ENCODE assay signal across 19 cellular contexts in genomic region chr17:82674656-82675475, GRCh38. TPM values are rescaled to one million over a fixed set of nuclear protein-coding genes. Genes with fewer than 3 reads are reported as not detected.
DNase-seq lines count a peak whose midpoint lies in the region; ATAC-seq and TF ChIP-seq lines count a peak whose summit lies in the region.
"Had no signal": no experiment of that assay in that cellular context is flagged by ENCODE, and none has a peak within 500 bp of the region (broad histone marks: within the 10 kb centered on the region; RNA-seq: fewer than 3 reads in every experiment).

No MANE protein-coding gene starts in this region.

- TF ChIP-seq CTCF in gastroesophageal sphincter (IDR thresholded peaks at IDR 0.05) = no peak

- no peak for TF ChIP-seq POLR2A in gastroesophageal sphincter (IDR thresholded peaks at IDR 0.05)

- H3K27me3 ChIP-seq in gastroesophageal sphincter = no peaks in the 10 kb centered on the region
- H3K27me3 ChIP-seq: ascending aorta, esophagus muscularis mucosa, SJCRH30, vagina had no signal

- ATAC-seq in gastroesophageal sphincter (peak; percentile 19), GM21825 (IDR thresholded peaks at IDR 0.05; ENCODE audit: unreplicated experiment) (no peak)
- ATAC-seq: natural killer cell; stimulated activated naive CD8-positive, alpha-beta T cell treated with anti-CD3 and anti-CD28 coated beads, Interleukin-15, amount 100 ng/mL, for 72 hours had no signal

- no peak overlapping the region for H3K27ac ChIP-seq in gastroesophageal sphincter
- H3K27ac ChIP-seq: ascending aorta, esophagus muscularis mucosa, SJCRH30, vagina had no signal

- no peak for TF ChIP-seq EP300 in gastroesophageal sphincter (IDR thresholded peaks at IDR 0.05)

- H3K36me3 ChIP-seq in gastroesophageal sphincter = no peaks in the 10 kb centered on the region
- H3K36me3 ChIP-seq: ascending aorta, esophagus muscularis mucosa, SJCRH30, vagina had no signal

- in situ Hi-C loops in SK-MEL-5 (cut with HindIII; ENCODE audit: low pct_unique_long_range_greater_than_20kb, low sequenced_read_pairs) = no loop called here

- WGBS in gastroesophageal sphincter (ENCODE audit: low coverage in 1 of 2), 2 donors = 75 to 78% methylated on average over 9 to 13 of the region's 20 CpGs

- peak; percentile 81 for DNase-seq in Ammon's horn (ENCODE audit: low spot score)
- peak; percentile 28 for DNase-seq in SK-MEL-5 (ENCODE audit: low read depth, low spot score)
- peak; percentile 76 for DNase-seq in mucosa of gallbladder (ENCODE audit: low spot score)
- DNase-seq in NCI-H1694 treated with DMSO at 0.1 percent for 48 hours (lab: John Stamatoyannopoulos, UW) = no peak
- DNase-seq in NCI-H1417 (lab: John Stamatoyannopoulos, UW) = no peak
- no peak for DNase-seq in cortex of kidney (lab: John Stamatoyannopoulos, UW)
- DNase-seq: CD8-positive, alpha-beta memory T cell; KG1; natural killer cell; NCI-H1092; SJCRH30; stimulated activated CD4-positive, alpha-beta T cell treated with anti-CD3 and anti-CD28 coated beads, Interleukin-15, amount 100 ng/mL, for 24 hours; stimulated activated naive CD8-positive, alpha-beta T cell treated with anti-CD3 and anti-CD28 coated beads, Interleukin-15, amount 100 ng/mL, for 72 hours; T-helper 9 cell had no signal

- H3K4me3 ChIP-seq in gastroesophageal sphincter = no peak overlapping the region
- H3K4me3 ChIP-seq: ascending aorta, esophagus muscularis mucosa, SJCRH30, vagina had no signal

- no peaks in the 10 kb centered on the region for H3K9me3 ChIP-seq in gastroesophageal sphincter
- H3K9me3 ChIP-seq: ascending aorta, esophagus muscularis mucosa, SJCRH30, vagina had no signal

- H3K4me1 ChIP-seq in gastroesophageal sphincter = peaks cover 0 to 8% (median 0%) of the 10 kb centered on the region in 3 donors
- H3K4me1 ChIP-seq: ascending aorta, esophagus muscularis mucosa, vagina had no signal

RNA-seq across cellular contexts. Expression of gene RAB40B, which starts 23.6 kb away (rescaled TPM):
- 3.5 and 4.8 TPM in 2 replicates for total RNA-seq in SK-MEL-5 (2014; rRNA removed; shearing (Covaris generic))
- 6.3 and 10.4 TPM in 2 replicates for polyA plus RNA-seq in SK-MEL-5 (2015; cell fraction: cytosol; rRNA removed)
- 6.4 and 23.8 TPM in 2 replicates for polyA plus RNA-seq in SK-MEL-5 (2015; cell fraction: nucleus; rRNA removed)
- 10 to 100 TPM; 10.4 to 25.5 (median 19.2) TPM for total RNA-seq in gastroesophageal sphincter
- total RNA-seq in mucosa of gallbladder = 27.6 TPM

RNA-seq across cellular contexts. Expression of gene WDR45B, which starts 26.6 kb away (rescaled TPM):
- 75.5 and 78.4 TPM in 2 replicates for total RNA-seq in SK-MEL-5 (2014; rRNA removed; shearing (Covaris generic))
- polyA plus RNA-seq in SK-MEL-5 (2015; cell fraction: cytosol; rRNA removed) = 75.8 and 89.2 TPM in 2 replicates
- polyA plus RNA-seq in SK-MEL-5 (2015; cell fraction: nucleus; rRNA removed) = 114 and 134 TPM in 2 replicates
- total RNA-seq in gastroesophageal sphincter (10 to 100 TPM; 70.8 to 77.4 (median 76.4) TPM), mucosa of gallbladder (86.6 TPM)

RNA-seq across cellular contexts. Expression of gene FN3KRP, which starts 41.6 kb away (rescaled TPM):
- total RNA-seq in SK-MEL-5 (2014; rRNA removed; shearing (Covaris generic)) = 19.8 and 22.1 TPM in 2 replicates
- polyA plus RNA-seq in SK-MEL-5 (2015; cell fraction: cytosol; rRNA removed) = 25.0 and 29.1 TPM in 2 replicates
- 11.1 and 20.9 TPM in 2 replicates for polyA plus RNA-seq in SK-MEL-5 (2015; cell fraction: nucleus; rRNA removed)
- 10 to 100 TPM; 12.8 to 22.9 (median 18.2) TPM for total RNA-seq in gastroesophageal sphincter
- 38.5 TPM for total RNA-seq in mucosa of gallbladder

Comparison
In these comparisons a context has a peak if more than half of its experiments do, and no peak if none do; other contexts are left out.
1. DNase-seq: peak in Ammon's horn (single experiment), SK-MEL-5 (single experiment) and mucosa of gallbladder (single experiment); none in NCI-H1694 treated with DMSO at 0.1 percent for 48 hours (single experiment), NCI-H1417 (0 of 3) and cortex of kidney (single experiment).